ENCODE assay signal across 15 cellular contexts in the genomic region with DNA sequence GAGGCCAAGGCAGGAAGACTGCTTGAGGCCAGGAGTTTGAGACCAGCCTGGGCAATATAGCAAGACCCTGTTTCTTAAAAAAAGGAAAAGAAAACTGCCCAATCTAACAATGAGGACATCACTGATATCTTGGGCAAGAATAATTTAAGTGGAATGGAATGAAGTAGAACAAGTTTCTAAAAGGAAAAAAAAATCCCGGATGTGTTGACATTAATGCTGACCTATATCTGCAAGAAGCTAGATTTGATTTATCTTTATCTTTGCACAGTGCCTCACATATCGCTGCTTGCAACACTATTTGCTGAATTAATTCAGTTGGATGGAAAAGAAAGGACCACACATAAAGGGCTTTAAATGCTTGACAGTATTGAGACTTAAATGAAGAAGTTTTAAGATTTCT. TPM values are rescaled to one million over a fixed set of nuclear protein-coding genes. Genes with fewer than 3 reads are reported as not detected.
DNase-seq lines count a peak whose midpoint lies in the region; ATAC-seq and TF ChIP-seq lines count a peak whose summit lies in the region.
"Had no signal": no experiment of that assay in that cellular context is flagged by ENCODE, and none has a peak within 500 bp of the region (broad histone marks: within the 10 kb centered on the region; RNA-seq: fewer than 3 reads in every experiment).

No MANE protein-coding gene starts in this region.

- CTCF ChIA-PET in A673 (lab: Charles Lee): no interaction called here

- H3K27me3 Mint-ChIP-seq in chondrocyte (ENCODE audit: low read depth): no peaks in the 10 kb centered on the region
- H3K27me3 Mint-ChIP-seq: activated CD8-positive, alpha-beta memory T cell treated with anti-CD3 and anti-CD28 coated beads, Interleukin-2, amount 10 ng/mL, durations not matched to agents 7 days and 5 days; activated naive CD4-positive, alpha-beta T cell treated with anti-CD3 and anti-CD28 coated beads, Interleukin-2, amount 50 U/mL, for 24 hours had no signal

- H3K27me3 ChIP-seq in A673 (replicated peaks; ENCODE audit: insufficient read depth, low read depth, low read length, poor library complexity) (no peaks in the 10 kb centered on the region), MM.1S (replicated peaks; ENCODE audit: insufficient read depth, low read length) (no peaks in the 10 kb centered on the region), left lung (no peaks in the 10 kb centered on the region)

- H4K20me1 ChIP-seq in MM.1S (ENCODE audit: insufficient read depth, low read length): no peaks in the 10 kb centered on the region

- H3K4me3 Mint-ChIP-seq in chondrocyte (ENCODE audit: unreplicated experiment): no peak overlapping the region
- H3K4me3 Mint-ChIP-seq: activated CD8-positive, alpha-beta memory T cell treated with anti-CD3 and anti-CD28 coated beads, Interleukin-2, amount 10 ng/mL, durations not matched to agents 7 days and 5 days; activated naive CD4-positive, alpha-beta T cell treated with anti-CD3 and anti-CD28 coated beads, Interleukin-2, amount 50 U/mL, for 24 hours had no signal

- BruUV-seq in A673 (replicated peaks; lab: Mats Ljungman, UMichigan): no TSS peak

- peaks cover 13% of the 10 kb centered on the region; the same call in 1 of the 2 replicates for H3F3A ChIP-seq in MM.1S (ENCODE audit: insufficient read depth, low read length)

- H3K79me2 ChIP-seq in MM.1S (ENCODE audit: low read length): peaks cover 90% of the 10 kb centered on the region

- H3K4me1 Mint-ChIP-seq in chondrocyte (ENCODE audit: low read depth): peaks cover 31% of the 10 kb centered on the region

- H3K9me2 ChIP-seq in MM.1S (replicated peaks; ENCODE audit: insufficient read depth, low read length): no peaks in the 10 kb centered on the region

- 26 to 33% methylated on average over 2 of the region's 2 CpGs for WGBS in lower leg skin, 2 donors

- H3K4me2 ChIP-seq in MM.1S (ENCODE audit: low read depth, low read length): peak overlapping the region; percentile 66; the same call in 1 of the 2 replicates
- H3K4me2 ChIP-seq: A549 had no signal

- no peaks in the 10 kb centered on the region for H3K9me3 Mint-ChIP-seq in chondrocyte (ENCODE audit: low read depth)
- H3K9me3 Mint-ChIP-seq: activated naive CD4-positive, alpha-beta T cell treated with anti-CD3 and anti-CD28 coated beads, Interleukin-2, amount 50 U/mL, for 24 hours had no signal

- no peak overlapping the region for H3K4me3 ChIP-seq in A673 (ENCODE audit: low read depth, low read length, poor library complexity, severe bottlenecking)
- H3K4me3 ChIP-seq in MM.1S (ENCODE audit: low read length): no peak overlapping the region
- no peak overlapping the region for H3K4me3 ChIP-seq in left lung
- H3K4me3 ChIP-seq in lower leg skin (ENCODE audit: low read depth, poor library complexity, severe bottlenecking): no peak overlapping the region
- H3K4me3 ChIP-seq: A549 had no signal

- no peak overlapping the region for H3K9ac ChIP-seq in MM.1S (ENCODE audit: low read length)

- DNase-seq in A673 (ENCODE audit: low spot score) (no peak), MM.1S (no peak), chondrocyte (ENCODE audit: low spot score) (no peak), left lung (no peak), lower leg skin (ENCODE audit: low spot score in 2 of 2) (no peak)
- no peak for DNase-seq in stimulated activated CD4-positive, alpha-beta T cell treated with anti-CD3 and anti-CD28 coated beads, Interleukin-4, amount 100 ng/mL, for 1 hour
- no peak for DNase-seq in NK-92 treated with Interleukin-12 subunit alpha and Interleukin-12 subunit beta, amount 100 ng/mL, for 24 hours (lab: John Stamatoyannopoulos, UW)
- DNase-seq: activated CD8-positive, alpha-beta memory T cell treated with anti-CD3 and anti-CD28 coated beads, Interleukin-2, amount 10 ng/mL, durations not matched to agents 7 days and 5 days; NCI-H2107; NCI-H82; substantia nigra had no signal

- peak; percentile 60 for ATAC-seq in left lung
- no peak for ATAC-seq in GM21528 (IDR thresholded peaks at IDR 0.05; ENCODE audit: low FRiP score, unreplicated experiment)
- ATAC-seq: A549; activated CD8-positive, alpha-beta memory T cell treated with anti-CD3 and anti-CD28 coated beads, Interleukin-2, amount 10 ng/mL, durations not matched to agents 7 days and 5 days had no signal

- no peaks in the 10 kb centered on the region for H3K36me3 Mint-ChIP-seq in chondrocyte (ENCODE audit: low read depth)

- peak overlapping the region; percentile 17 for H3K27ac Mint-ChIP-seq in chondrocyte (ENCODE audit: unreplicated experiment)
- H3K27ac Mint-ChIP-seq: activated CD8-positive, alpha-beta memory T cell treated with anti-CD3 and anti-CD28 coated beads, Interleukin-2, amount 10 ng/mL, durations not matched to agents 7 days and 5 days; activated naive CD4-positive, alpha-beta T cell treated with anti-CD3 and anti-CD28 coated beads, Interleukin-2, amount 50 U/mL, for 24 hours had no signal

- H3K36me3 ChIP-seq in A673 (ENCODE audit: insufficient read depth, low read length, poor library complexity, severe bottlenecking) (no peaks in the 10 kb centered on the region), MM.1S (replicated peaks; ENCODE audit: insufficient read depth, low read length) (no peaks in the 10 kb centered on the region), left lung (no peaks in the 10 kb centered on the region)

- H3K4me1 ChIP-seq in A673 (ENCODE audit: insufficient read depth, low read length, poor library complexity, severe bottlenecking) (peaks cover 39% of the 10 kb centered on the region), MM.1S (ENCODE audit: low read length) (peaks cover 50% of the 10 kb centered on the region), left lung (peaks cover 9 to 10% of the 10 kb centered on the region in 2 donors)

- H3K27ac ChIP-seq in A673 (ENCODE audit: low read depth, low read length, poor library complexity, severe bottlenecking) (peak overlapping the region; percentile 3), MM.1S (ENCODE audit: low read length) (peak overlapping the region; percentile 70; the same call in 1 of the 2 replicates), left lung (peak overlapping the region in 1 of 2 donors; percentile 18)
- H3K27ac ChIP-seq: A549, HL-60 had no signal

- POLR2A ChIA-PET in A673 (lab: Charles Lee; ENCODE audit: low non-redundant PET): no interaction called here

- H2AFZ ChIP-seq in MM.1S (ENCODE audit: low read length): no peak overlapping the region

- TF ChIP-seq POLR2A in lower leg skin (IDR thresholded peaks at IDR 0.05): no peak

- intact Hi-C loops in A673 (cut with micrococcal nuclease; ENCODE audit: unreplicated experiment): no loop called here
- intact Hi-C loops in left lung (cut with DNase I): no loop called here
- intact Hi-C loops in lower leg skin (cut with DNase I; ENCODE audit: low total_unique reads): no loop called here

- TF ChIP-seq CTCF in A673 (conservative IDR thresholded peaks at IDR 0.05; ENCODE audit: low read depth, low read length) (no peak), MM.1S (IDR thresholded peaks at IDR 0.05; ENCODE audit: low read length) (no peak), chondrocyte (IDR thresholded peaks at IDR 0.05) (no peak), left lung (IDR thresholded peaks at IDR 0.05) (no peak), lower leg skin (IDR thresholded peaks at IDR 0.05) (no peak)

- H3K9me3 ChIP-seq in A673 (ENCODE audit: low read depth, low read length, poor library complexity, severe bottlenecking): no peaks in the 10 kb centered on the region
- no peaks in the 10 kb centered on the region for H3K9me3 ChIP-seq in MM.1S (replicated peaks; ENCODE audit: insufficient read depth, low read length)
- no peaks in the 10 kb centered on the region for H3K9me3 ChIP-seq in left lung
- H3K9me3 ChIP-seq: A549 had no signal

RNA-seq across cellular contexts. Expression of gene DIPK1A, which starts 27.8 kb away (rescaled TPM):
- total RNA-seq in A673 (2021) (10.3 and 10.9 TPM in 2 replicates), chondrocyte (7.7 to 11.2 TPM (median 10.6 TPM) in 3 replicates), left lung (10 to 100 TPM in 1 of 2 donors, 1 to 10 TPM in 1; 6.8 to 10.8 TPM), lower leg skin (1 to 10 TPM; 3.8 to 7.6 (median 6.7) TPM)
